In genomic region chr6:163324928-163325784, GRCh38 we compare ENCODE assay signal across 12 cellular contexts.
DNase-seq lines count a peak whose midpoint lies in the region; ATAC-seq and TF ChIP-seq lines count a peak whose summit lies in the region.
"Had no signal": no experiment of that assay in that cellular context is flagged by ENCODE, and none has a peak within 500 bp of the region (broad histone marks: within the 10 kb centered on the region; RNA-seq: fewer than 3 reads in every experiment).

No MANE protein-coding gene starts in this region.

- H4K12ac ChIP-seq in trophoblast cell (ENCODE audit: low read depth, low read length), result no peak overlapping the region

- no peaks in the 10 kb centered on the region for H3K36me3 ChIP-seq in prostate gland
- no peaks in the 10 kb centered on the region for H3K36me3 ChIP-seq in transverse colon
- no peaks in the 10 kb centered on the region for H3K36me3 ChIP-seq in trophoblast cell (ENCODE audit: control insufficient read depth in 1 of 2, insufficient read depth in 2 of 2, low read length in 2 of 2)

- in situ Hi-C loops in transverse colon (cut with MboI; ENCODE audit: low pct_ligation_motif_present in 1 of 4, low pct_unique_long_range_greater_than_20kb in 1 of 4, low sequenced_read_pairs in 3 of 4), result no loop called here

- intact Hi-C loops in right cardiac atrium (cut with DNase I), result no loop called here
- intact Hi-C loops in prostate gland (cut with DNase I), result no loop called here
- intact Hi-C loops in transverse colon (cut with DNase I; ENCODE audit: low total_unique reads), result no loop called here

- H3K4me2 ChIP-seq in trophoblast cell (ENCODE audit: low read length), result no peak overlapping the region
- H3K4me2 ChIP-seq: SK-N-SH had no signal

- H3K4me1 ChIP-seq in right cardiac atrium (ENCODE audit: control insufficient read depth, insufficient read depth, low read length) (peaks cover 7% of the 10 kb centered on the region), prostate gland (replicated peaks) (no peaks in the 10 kb centered on the region), transverse colon (no peaks in the 10 kb centered on the region), trophoblast cell (ENCODE audit: control insufficient read depth in 1 of 2, insufficient read depth in 2 of 2, low read length in 2 of 2) (no peaks in the 10 kb centered on the region)

- no peaks in the 10 kb centered on the region for H3K79me1 ChIP-seq in trophoblast cell (ENCODE audit: low read length)

- TF ChIP-seq POLR2A in prostate gland (IDR thresholded peaks at IDR 0.05) (no peak), transverse colon (IDR thresholded peaks at IDR 0.05) (no peak)

- H3K4me3 ChIP-seq in right cardiac atrium (ENCODE audit: low read length) (no peak overlapping the region), prostate gland (no peak overlapping the region), transverse colon (no peak overlapping the region), trophoblast cell (ENCODE audit: low read depth, low read length) (no peak overlapping the region)

- peak; percentile 80 to 82 for ATAC-seq in right cardiac atrium

- H3K18ac ChIP-seq in trophoblast cell (ENCODE audit: low read length), result no peak overlapping the region

- H3K27ac ChIP-seq in right cardiac atrium (ENCODE audit: low read length) (no peak overlapping the region), prostate gland (no peak overlapping the region), transverse colon (peak overlapping the region in 1 of 4 donors; percentile 21), trophoblast cell (ENCODE audit: low read depth, low read length) (no peak overlapping the region)

- no peak overlapping the region for H3K9ac ChIP-seq in trophoblast cell (ENCODE audit: low read length)
- H3K9ac ChIP-seq: SK-N-SH had no signal

- H2BK5ac ChIP-seq in trophoblast cell (ENCODE audit: low read depth, low read length, poor library complexity), result no peak overlapping the region

- WGBS in right cardiac atrium, result 51% methylated on average over 13 of the region's 13 CpGs
- WGBS in prostate gland, result 50% methylated on average over 13 of the region's 13 CpGs
- 61 to 77% methylated on average over 6 to 13 of the region's 13 CpGs for WGBS in transverse colon (ENCODE audit: low coverage in 1 of 2), 2 donors
- WGBS in trophoblast cell (ENCODE audit: extremely low coverage, insufficient coverage, insufficient read length), result no CpG with 5 or more reads among the region's 13 CpGs

- no peak overlapping the region for H2BK12ac ChIP-seq in trophoblast cell (ENCODE audit: low read length)

- H4K91ac ChIP-seq in trophoblast cell (ENCODE audit: low read depth, low read length), result no peak overlapping the region

- H4K8ac ChIP-seq in trophoblast cell (ENCODE audit: low read depth, low read length), result no peak overlapping the region

- H2AK5ac ChIP-seq in trophoblast cell (ENCODE audit: low read length), result no peak overlapping the region

- no peak overlapping the region for H3K14ac ChIP-seq in trophoblast cell (ENCODE audit: low read length)

- H3K23ac ChIP-seq in trophoblast cell (ENCODE audit: low read length), result no peak overlapping the region

- no peak overlapping the region for H3K4ac ChIP-seq in trophoblast cell (ENCODE audit: low read depth, low read length)

- H3K79me2 ChIP-seq in trophoblast cell (ENCODE audit: control insufficient read depth, insufficient read depth, low read length, poor library complexity), result no peaks in the 10 kb centered on the region

- TF ChIP-seq CTCF in prostate gland (IDR thresholded peaks at IDR 0.05) (no peak), transverse colon (IDR thresholded peaks at IDR 0.05) (no peak)

- TF ChIP-seq EP300 in transverse colon (IDR thresholded peaks at IDR 0.05; ENCODE audit: low read depth), result no peak

- no peaks in the 10 kb centered on the region for H3K9me3 ChIP-seq in right cardiac atrium (ENCODE audit: control insufficient read depth, low read length)
- no peaks in the 10 kb centered on the region for H3K9me3 ChIP-seq in prostate gland
- no peaks in the 10 kb centered on the region for H3K9me3 ChIP-seq in transverse colon
- H3K9me3 ChIP-seq in trophoblast cell (ENCODE audit: insufficient read depth, low read depth, low read length), result peaks cover 3% of the 10 kb centered on the region
- H3K9me3 ChIP-seq: SK-N-SH had no signal

- no peak overlapping the region for H2AFZ ChIP-seq in trophoblast cell (ENCODE audit: insufficient read depth, low read length, poor library complexity)

- no peak overlapping the region for H2BK120ac ChIP-seq in trophoblast cell (ENCODE audit: insufficient read depth, low read length, poor library complexity)

- H3K27me3 ChIP-seq in right cardiac atrium (ENCODE audit: control insufficient read depth, insufficient read depth), result no peaks in the 10 kb centered on the region
- no peaks in the 10 kb centered on the region for H3K27me3 ChIP-seq in prostate gland (replicated peaks; ENCODE audit: insufficient read depth)
- H3K27me3 ChIP-seq in transverse colon, result no peaks in the 10 kb centered on the region
- H3K27me3 ChIP-seq in trophoblast cell (ENCODE audit: insufficient read depth, low read length), result no peaks in the 10 kb centered on the region

- DNase-seq in Daoy (ENCODE audit: low read depth), result peak; percentile 69
- peak in 47 of 56 donors; percentile 9 to 84 (median 60) for DNase-seq in amygdala (lab: John Stamatoyannopoulos, UW)
- peak; percentile 62 to 89 (median 83) for DNase-seq in right cardiac atrium
- peak; percentile 31 for DNase-seq in prostate gland (ENCODE audit: low spot score)
- DNase-seq in stimulated activated CD4-positive, alpha-beta T cell treated with anti-CD3 and anti-CD28 coated beads, Interleukin-4, amount 100 ng/mL, for 24 hours, result no peak
- DNase-seq in transverse colon, result no peak
- DNase-seq in NCI-H2107 (lab: John Stamatoyannopoulos, UW), result no peak
- DNase-seq in trophoblast cell, result no peak
- DNase-seq: CD4-positive, alpha-beta memory T cell; islet precursor cell; SK-N-SH; stimulated activated CD4-positive, alpha-beta T cell treated with anti-CD3 and anti-CD28 coated beads, Interleukin-12 subunit alpha, Interleukin-12 subunit beta, amount 100 ng/mL, for 4 hours had no signal

Comparison
In these comparisons a context has a peak if more than half of its experiments do, and no peak if none do; other contexts are left out.
1. DNase-seq: peak in Daoy (single experiment), amygdala (47 of 56), right cardiac atrium (3 of 3) and prostate gland (single experiment); none in stimulated activated CD4-positive, alpha-beta T cell treated with anti-CD3 and anti-CD28 coated beads, Interleukin-4, amount 100 ng/mL, for 24 hours (single experiment), transverse colon (single experiment), NCI-H2107 (single experiment) and trophoblast cell (0 of 2).